In the genomic region with DNA sequence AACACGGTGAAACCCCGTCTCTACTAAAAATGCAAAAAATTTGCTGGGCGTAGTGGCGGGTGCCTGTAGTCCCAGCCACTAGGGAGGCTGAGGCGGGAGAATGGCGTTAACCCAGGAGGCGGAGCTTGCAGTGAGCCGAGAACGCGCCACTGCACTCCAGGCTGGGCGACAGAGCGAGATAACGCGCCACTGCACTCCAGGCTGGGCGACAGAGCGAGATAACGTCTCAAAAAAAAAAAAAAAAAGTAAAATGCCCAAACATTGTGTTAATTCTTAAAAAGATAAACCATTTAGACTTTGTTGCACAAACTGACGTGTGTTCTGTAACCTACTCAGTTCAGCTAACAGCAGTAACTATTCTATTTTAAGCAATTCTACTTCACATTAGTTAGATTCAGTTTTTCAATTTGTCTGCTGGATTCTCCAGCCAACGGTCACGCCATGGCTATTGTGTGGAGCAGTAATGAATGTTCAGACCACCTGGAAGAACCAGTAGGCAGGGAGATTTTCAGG, we compare ENCODE assay signal across 28 cellular contexts.
"Had no signal": no experiment of that assay in that cellular context is flagged by ENCODE, and none has a peak within 500 bp of the region (broad histone marks: within the 10 kb centered on the region; RNA-seq: fewer than 3 reads in every experiment).

No MANE protein-coding gene starts in this region.

- H3K4me3 Mint-ChIP-seq: activated CD4-positive, alpha-beta memory T cell treated with anti-CD3 and anti-CD28 coated beads, Interleukin-2, amount 10 ng/mL, durations not matched to agents 7 days and 5 days; activated CD4-positive, alpha-beta T cell treated with anti-CD3 and anti-CD28 coated beads, Interleukin-2, amount 10 ng/mL, durations not matched to agents 7 days and 5 days; activated naive CD4-positive, alpha-beta T cell treated with anti-CD3 and anti-CD28 coated beads, Interleukin-2, amount 10 ng/mL, durations not matched to agents 7 days and 5 days; activated naive CD8-positive, alpha-beta T cell treated with anti-CD3 and anti-CD28 coated beads, Interleukin-2, amount 10 ng/mL, durations not matched to agents 7 days and 5 days; activated T-cell treated with anti-CD3 and anti-CD28 coated beads, Interleukin-2, amount 50 U/mL, for 24 hours; activated T-cell treated with anti-CD3 and anti-CD28 coated beads, Interleukin-2, amount 50 U/mL, for 72 hours; brain; endodermal cell; T-helper 2 cell treated with Interferon-gamma antibody and Interleukin-4, amounts not matched to agents 5 μg/mL and 100 μg/mL, for 36 hours had no signal

- H3K27ac ChIP-seq: ascending aorta, breast epithelium, cardiac muscle cell, colonic mucosa had no signal

- H3K36me3 Mint-ChIP-seq: activated naive CD4-positive, alpha-beta T cell treated with anti-CD3 and anti-CD28 coated beads, Interleukin-2, amount 10 ng/mL, durations not matched to agents 7 days and 5 days; activated naive CD4-positive, alpha-beta T cell treated with anti-CD3 and anti-CD28 coated beads, Interleukin-2, amount 50 U/mL, for 72 hours; activated naive CD8-positive, alpha-beta T cell treated with anti-CD3 and anti-CD28 coated beads, Interleukin-2, amount 10 ng/mL, durations not matched to agents 7 days and 5 days; brain had no signal

- H3K9me3 Mint-ChIP-seq: activated CD4-positive, alpha-beta memory T cell treated with anti-CD3 and anti-CD28 coated beads, Interleukin-2, amount 10 ng/mL, durations not matched to agents 7 days and 5 days; activated CD4-positive, alpha-beta T cell treated with anti-CD3 and anti-CD28 coated beads, Interleukin-2, amount 10 ng/mL, durations not matched to agents 7 days and 5 days; activated naive CD4-positive, alpha-beta T cell treated with anti-CD3 and anti-CD28 coated beads, Interleukin-2, amount 10 ng/mL, durations not matched to agents 7 days and 5 days; activated naive CD4-positive, alpha-beta T cell treated with anti-CD3 and anti-CD28 coated beads, Interleukin-2, amount 50 U/mL, for 72 hours; activated naive CD8-positive, alpha-beta T cell treated with anti-CD3 and anti-CD28 coated beads, Interleukin-2, amount 10 ng/mL, durations not matched to agents 7 days and 5 days; activated T-cell treated with anti-CD3 and anti-CD28 coated beads, Interleukin-2, amount 50 U/mL, for 24 hours; activated T-cell treated with anti-CD3 and anti-CD28 coated beads, Interleukin-2, amount 50 U/mL, for 72 hours; endodermal cell; T-helper 2 cell treated with Interferon-gamma antibody and Interleukin-4, amounts not matched to agents 5 μg/mL and 100 μg/mL, for 36 hours had no signal

- H3K27ac Mint-ChIP-seq: activated CD4-positive, alpha-beta memory T cell treated with anti-CD3 and anti-CD28 coated beads, Interleukin-2, amount 10 ng/mL, durations not matched to agents 7 days and 5 days; activated CD4-positive, alpha-beta T cell treated with anti-CD3 and anti-CD28 coated beads, Interleukin-2, amount 10 ng/mL, durations not matched to agents 7 days and 5 days; activated naive CD4-positive, alpha-beta T cell treated with anti-CD3 and anti-CD28 coated beads, Interleukin-2, amount 10 ng/mL, durations not matched to agents 7 days and 5 days; activated naive CD4-positive, alpha-beta T cell treated with anti-CD3 and anti-CD28 coated beads, Interleukin-2, amount 50 U/mL, for 72 hours; activated naive CD8-positive, alpha-beta T cell treated with anti-CD3 and anti-CD28 coated beads, Interleukin-2, amount 10 ng/mL, durations not matched to agents 7 days and 5 days; activated T-cell treated with anti-CD3 and anti-CD28 coated beads, Interleukin-2, amount 50 U/mL, for 24 hours; activated T-cell treated with anti-CD3 and anti-CD28 coated beads, Interleukin-2, amount 50 U/mL, for 72 hours; brain; endodermal cell; T-helper 2 cell treated with Interferon-gamma antibody and Interleukin-4, amounts not matched to agents 5 μg/mL and 100 μg/mL, for 36 hours had no signal

- H3K27me3 Mint-ChIP-seq: activated CD4-positive, alpha-beta T cell treated with anti-CD3 and anti-CD28 coated beads, Interleukin-2, amount 10 ng/mL, durations not matched to agents 7 days and 5 days; activated naive CD8-positive, alpha-beta T cell treated with anti-CD3 and anti-CD28 coated beads, Interleukin-2, amount 10 ng/mL, durations not matched to agents 7 days and 5 days; activated T-cell treated with anti-CD3 and anti-CD28 coated beads, Interleukin-2, amount 50 U/mL, for 24 hours; brain had no signal

- ATAC-seq: activated naive CD4-positive, alpha-beta T cell treated with anti-CD3 and anti-CD28 coated beads, Interleukin-2, amount 50 U/mL, for 72 hours; activated T-cell treated with anti-CD3 and anti-CD28 coated beads, Interleukin-2, amount 50 U/mL, for 72 hours; esophagus mucosa had no signal

- H3K9me3 ChIP-seq: ascending aorta, breast epithelium, colonic mucosa had no signal

- H3K36me3 ChIP-seq: ascending aorta, breast epithelium, cardiac muscle cell, colonic mucosa had no signal

- H3K4me3 ChIP-seq: ascending aorta, breast epithelium, cardiac muscle cell, colonic mucosa had no signal

- H3K4me1 ChIP-seq: ascending aorta, breast epithelium, colonic mucosa had no signal

- H3K4me1 Mint-ChIP-seq: activated CD4-positive, alpha-beta memory T cell treated with anti-CD3 and anti-CD28 coated beads, Interleukin-2, amount 10 ng/mL, durations not matched to agents 7 days and 5 days; activated CD4-positive, alpha-beta T cell treated with anti-CD3 and anti-CD28 coated beads, Interleukin-2, amount 10 ng/mL, durations not matched to agents 7 days and 5 days; activated naive CD4-positive, alpha-beta T cell treated with anti-CD3 and anti-CD28 coated beads, Interleukin-2, amount 10 ng/mL, durations not matched to agents 7 days and 5 days; activated naive CD8-positive, alpha-beta T cell treated with anti-CD3 and anti-CD28 coated beads, Interleukin-2, amount 10 ng/mL, durations not matched to agents 7 days and 5 days; brain; endodermal cell had no signal

- DNase-seq: activated CD4-positive, alpha-beta memory T cell treated with anti-CD3 and anti-CD28 coated beads, Interleukin-2, amount 10 ng/mL, durations not matched to agents 7 days and 5 days; activated CD4-positive, alpha-beta T cell treated with anti-CD3 and anti-CD28 coated beads for 1 hour; activated CD4-positive, alpha-beta T cell treated with anti-CD3 and anti-CD28 coated beads for 4 hours; activated CD4-positive, alpha-beta T cell treated with anti-CD3 and anti-CD28 coated beads, Interleukin-2, amount 10 ng/mL, durations not matched to agents 7 days and 5 days; activated CD4-positive, alpha-beta T cell treated with anti-CD3 and anti-CD28 coated beads, Interleukin-2, amount 50 U/mL, for 4 hours; activated CD8-positive, alpha-beta memory T cell treated with anti-CD3 and anti-CD28 coated beads, Interleukin-2, amount 50 U/mL, for 48 hours; activated gamma-delta T cell; activated naive CD4-positive, alpha-beta T cell; activated naive CD4-positive, alpha-beta T cell treated with anti-CD3 and anti-CD28 coated beads, Interleukin-2, amount 10 ng/mL, durations not matched to agents 7 days and 5 days; activated naive CD8-positive, alpha-beta T cell treated with anti-CD3 and anti-CD28 coated beads, Interleukin-2, amount 10 ng/mL, durations not matched to agents 7 days and 5 days; activated T-cell treated with anti-CD3 and anti-CD28 coated beads for 4 hours; activated T-cell treated with anti-CD3 and anti-CD28 coated beads, Interleukin-2, amount 50 U/mL, for 24 hours; activated T-cell treated with anti-CD3 and anti-CD28 coated beads, Interleukin-2, amount 50 U/mL, for 72 hours; central memory CD4-positive, alpha-beta T cell; cerebellar nuclear complex; colonic mucosa; effector memory CD4-positive, alpha-beta T cell; endodermal cell; foreskin fibroblast; head of caudate nucleus; hippocampal formation had no signal

- H3K27me3 ChIP-seq: ascending aorta, breast epithelium, cardiac muscle cell, colonic mucosa had no signal
